ENCODE assay signal across 1 cellular context in the genomic region with DNA sequence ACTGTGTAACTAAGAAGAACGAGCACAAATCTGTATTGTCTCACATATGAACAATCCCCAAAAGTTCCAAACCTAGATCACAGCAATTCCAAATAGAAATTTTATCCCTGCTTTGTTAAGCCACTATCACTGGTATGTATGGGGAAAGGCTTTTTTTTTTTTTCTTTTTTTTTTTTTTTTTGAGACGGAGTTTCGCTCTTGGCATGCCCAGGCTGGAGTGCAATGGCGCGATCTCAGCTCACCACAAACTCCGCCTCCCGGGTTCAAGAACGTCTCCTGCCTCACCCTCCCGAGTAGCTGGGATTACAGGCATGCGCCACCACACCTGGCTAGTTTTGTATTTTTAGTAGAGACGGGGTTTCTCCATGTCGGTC.
TF ChIP-seq lines count a peak whose summit lies in the region.

No MANE protein-coding gene starts in this region.

TF ChIP-seq in K562, 482 proteins besides CTCF, POLR2A, EP300 and RAD21:
- TF ChIP-seq YY1 (IDR thresholded peaks at IDR 0.05; ENCODE audit: borderline replicate concordance in 1 of 3, control insufficient read depth in 1 of 3, extremely low read depth in 1 of 3, insufficient read depth in 3 of 3, insufficient read length in 1 of 3, insufficient replicate concordance in 2 of 3, low read depth in 1 of 3, low read length in 2 of 3) = peak in 1 of 3 experiments; percentile 28
TF ChIP-seq in K562: peak in this region for 1; not testable (repeated sequence) for 481.
